2 cellular contexts compared by ENCODE assay signal in the genomic region with DNA sequence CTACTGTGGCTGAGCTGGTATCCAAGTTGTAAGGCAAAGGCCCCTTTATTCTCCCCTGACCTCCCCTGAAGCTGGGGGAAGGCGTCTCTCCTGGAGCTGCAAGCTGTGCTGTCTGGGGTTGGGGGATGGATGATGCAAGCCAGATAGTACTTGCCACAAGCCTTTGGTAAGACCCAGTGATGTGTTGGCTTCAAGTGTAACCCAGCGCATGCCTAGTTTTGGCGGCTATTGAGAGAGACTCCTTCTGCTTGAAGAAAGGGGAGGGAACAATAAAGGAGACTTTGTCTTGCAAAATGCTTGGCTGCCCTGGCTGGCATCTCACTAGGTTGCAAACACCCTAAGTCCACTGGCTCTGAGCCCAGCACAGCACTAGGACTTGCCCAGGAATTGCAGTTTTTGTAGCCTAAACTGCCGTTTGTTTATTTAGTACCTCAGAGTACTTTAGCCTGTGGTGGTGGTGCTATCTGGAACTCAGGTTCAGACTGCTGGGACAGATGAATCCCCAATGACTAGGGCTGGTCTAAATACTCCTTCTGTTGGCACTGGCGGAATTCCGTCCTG.
TF ChIP-seq lines count a peak whose summit lies in the region.

No MANE protein-coding gene starts in this region.

TF ChIP-seq in WTC11, 78 proteins besides CTCF, POLR2A, EP300 and RAD21:
- TF ChIP-seq, protein P1, sequence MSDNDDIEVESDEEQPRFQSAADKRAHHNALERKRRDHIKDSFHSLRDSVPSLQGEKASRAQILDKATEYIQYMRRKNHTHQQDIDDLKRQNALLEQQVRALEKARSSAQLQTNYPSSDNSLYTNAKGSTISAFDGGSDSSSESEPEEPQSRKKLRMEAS (CRISPR knock-in tag; IDR thresholded peaks at IDR 0.05) = peak; percentile 87
- no peak for TF ChIP-seq RELA (CRISPR knock-in tag; IDR thresholded peaks at IDR 0.05; ENCODE audit: borderline replicate concordance)

TF ChIP-seq in H1, 55 proteins besides CTCF, POLR2A, EP300 and RAD21:
- TF ChIP-seq FOSL1 (IDR thresholded peaks at IDR 0.05; ENCODE audit: insufficient read depth, low read depth, low read length) (no peak), TAF7 (optimal IDR thresholded peaks at IDR 0.05; ENCODE audit: borderline replicate concordance, low read depth, low read length) (no peak)
- TF ChIP-seq, protein P2, sequence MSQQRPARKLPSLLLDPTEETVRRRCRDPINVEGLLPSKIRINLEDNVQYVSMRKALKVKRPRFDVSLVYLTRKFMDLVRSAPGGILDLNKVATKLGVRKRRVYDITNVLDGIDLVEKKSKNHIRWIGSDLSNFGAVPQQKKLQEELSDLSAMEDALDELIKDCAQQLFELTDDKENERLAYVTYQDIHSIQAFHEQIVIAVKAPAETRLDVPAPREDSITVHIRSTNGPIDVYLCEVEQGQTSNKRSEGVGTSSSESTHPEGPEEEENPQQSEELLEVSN (IDR thresholded peaks at IDR 0.05) = peak; percentile 98
- TF ChIP-seq, protein P1 (IDR thresholded peaks at IDR 0.05) = peak; percentile 87
